Comparison of ENCODE assay signal across 8 cellular contexts in the genomic region with DNA sequence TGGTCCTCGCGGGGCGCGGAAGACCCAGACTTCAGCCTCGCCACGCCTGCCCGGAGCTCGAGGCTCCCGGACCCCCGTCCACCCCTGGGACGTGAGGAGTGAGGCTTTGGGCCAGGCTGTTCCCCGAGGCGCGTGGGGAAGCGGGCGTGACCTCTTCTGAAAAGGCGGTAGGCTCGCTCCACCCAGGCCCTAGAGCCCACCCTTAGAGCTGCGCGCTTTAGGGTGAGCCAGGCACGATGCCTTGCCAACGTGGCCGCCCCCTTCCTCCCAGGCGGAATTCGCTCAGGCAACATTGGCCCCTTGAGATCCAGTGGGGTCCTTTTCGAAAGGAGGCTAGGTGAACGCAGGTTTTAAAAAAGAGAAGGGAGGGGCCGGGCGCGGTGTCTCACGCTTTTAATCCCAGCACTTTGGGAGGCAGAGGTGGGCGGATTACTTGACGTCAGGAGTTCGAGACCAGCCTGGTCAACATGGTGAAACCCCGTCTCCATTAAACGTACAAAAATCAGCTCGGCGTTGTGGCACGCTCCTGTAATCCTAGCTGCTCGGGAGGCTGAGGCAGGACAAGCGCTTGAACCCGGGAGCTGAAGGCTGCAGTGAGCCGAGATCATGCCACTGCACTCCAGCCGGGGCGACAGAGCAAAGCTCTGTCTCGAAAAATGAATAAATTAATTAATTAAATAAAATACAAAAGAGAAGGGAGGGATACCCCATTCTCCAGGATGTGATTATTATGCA. TPM values are rescaled to one million over a fixed set of nuclear protein-coding genes. Genes with fewer than 3 reads are reported as not detected.
A peak's percentile ranks its signal among the peaks of the same experiment; 100 is the strongest.
DNase-seq lines count a peak whose midpoint lies in the region; ATAC-seq lines count a peak whose summit lies in the region.

No MANE protein-coding gene starts in this region.

- peak overlapping the region; percentile 57 for H3K4me3 ChIP-seq in right cardiac atrium (ENCODE audit: low read length)
- H3K4me3 ChIP-seq in skin epidermis, result peak overlapping the region; percentile 39 to 64 (median 58)

- H3K27me3 Mint-ChIP-seq in activated T-helper 2 cell treated with anti-CD3 and anti-CD28 coated beads, Interferon-gamma antibody, Interleukin-2, Interleukin-4, amounts not matched to agents 10 μg/mL and 5 μg/mL and 100 μg/mL, durations not matched to agents 14 hours and 24 hours and 36 hours (ENCODE audit: low read depth), result peaks cover 39% of the 10 kb centered on the region

- no peaks in the 10 kb centered on the region for H3K27me3 ChIP-seq in right cardiac atrium (ENCODE audit: control insufficient read depth, insufficient read depth)

- H3K9me3 Mint-ChIP-seq in activated T-helper 2 cell treated with anti-CD3 and anti-CD28 coated beads, Interferon-gamma antibody, Interleukin-2, Interleukin-4, amounts not matched to agents 10 μg/mL and 5 μg/mL and 100 μg/mL, durations not matched to agents 14 hours and 24 hours and 36 hours, result no peaks in the 10 kb centered on the region

- H3K27ac ChIP-seq in right cardiac atrium (ENCODE audit: low read length), result no peak overlapping the region
- peak overlapping the region; percentile 26 to 84 (median 65) for H3K27ac ChIP-seq in skin epidermis

- H3K4me1 Mint-ChIP-seq in activated T-helper 2 cell treated with anti-CD3 and anti-CD28 coated beads, Interferon-gamma antibody, Interleukin-2, Interleukin-4, amounts not matched to agents 10 μg/mL and 5 μg/mL and 100 μg/mL, durations not matched to agents 14 hours and 24 hours and 36 hours (ENCODE audit: low read depth), result peaks cover 29% of the 10 kb centered on the region

- ATAC-seq in right cardiac atrium (peak; percentile 53 to 61), GM18517 (IDR thresholded peaks at IDR 0.05; ENCODE audit: unreplicated experiment) (no peak)

- H3K36me3 Mint-ChIP-seq in activated T-helper 2 cell treated with anti-CD3 and anti-CD28 coated beads, Interferon-gamma antibody, Interleukin-2, Interleukin-4, amounts not matched to agents 10 μg/mL and 5 μg/mL and 100 μg/mL, durations not matched to agents 14 hours and 24 hours and 36 hours (ENCODE audit: low read depth), result peaks cover 4% of the 10 kb centered on the region

- intact Hi-C loops in activated T-helper 2 cell treated with anti-CD3 and anti-CD28 coated beads, Interferon-gamma antibody, Interleukin-2, Interleukin-4, amounts not matched to agents 10 μg/mL and 5 μg/mL and 100 μg/mL, durations not matched to agents 14 hours and 24 hours and 36 hours (cut with micrococcal nuclease), result loop anchor here (2.0 to 5.0 kb wide), 3 partner anchors 65 to 247 kb away; a partner anchor contains a TSS
- intact Hi-C loops in right cardiac atrium (cut with DNase I), result loop anchor here in 1 of 4 donors (10.0 kb wide), 1 partner anchor 323 kb away; no protein-coding TSS in a partner anchor

- no peaks in the 10 kb centered on the region for H3K9me3 ChIP-seq in right cardiac atrium (ENCODE audit: control insufficient read depth, low read length)

- H3K4me3 Mint-ChIP-seq in activated T-helper 2 cell treated with anti-CD3 and anti-CD28 coated beads, Interferon-gamma antibody, Interleukin-2, Interleukin-4, amounts not matched to agents 10 μg/mL and 5 μg/mL and 100 μg/mL, durations not matched to agents 14 hours and 24 hours and 36 hours (ENCODE audit: low read depth), result peak overlapping the region; percentile 64

- WGBS in right cardiac atrium, result 4% methylated on average over 46 of the region's 46 CpGs

- H3K4me1 ChIP-seq in right cardiac atrium (ENCODE audit: control insufficient read depth, insufficient read depth, low read length), result peaks cover 5% of the 10 kb centered on the region

- no peak overlapping the region for H3K27ac Mint-ChIP-seq in activated T-helper 2 cell treated with anti-CD3 and anti-CD28 coated beads, Interferon-gamma antibody, Interleukin-2, Interleukin-4, amounts not matched to agents 10 μg/mL and 5 μg/mL and 100 μg/mL, durations not matched to agents 14 hours and 24 hours and 36 hours

- peak; percentile 15 for DNase-seq in stimulated activated CD4-positive, alpha-beta T cell treated with anti-CD3 and anti-CD28 coated beads, Interleukin-15, amount 100 ng/mL, for 24 hours
- no peak for DNase-seq in stimulated activated CD4-positive, alpha-beta T cell treated with anti-CD3 and anti-CD28 coated beads, Interleukin-4, amount 100 ng/mL, for 4 hours
- DNase-seq in activated T-helper 2 cell treated with anti-CD3 and anti-CD28 coated beads, Interferon-gamma antibody, Interleukin-2, Interleukin-4, amounts not matched to agents 10 μg/mL and 5 μg/mL and 100 μg/mL, durations not matched to agents 14 hours and 24 hours and 36 hours (ENCODE audit: low spot score), result no peak
- DNase-seq in right cardiac atrium (peak; percentile 73 to 88 (median 86)), glomerular visceral epithelial cell (ENCODE audit: extremely low spot score) (no peak), mucosa of gallbladder (ENCODE audit: low spot score) (no peak)

RNA-seq across cellular contexts. Expression of a gene that starts 0.9 kb away (rescaled TPM):
- total RNA-seq in activated T-helper 2 cell treated with anti-CD3 and anti-CD28 coated beads, Interferon-gamma antibody, Interleukin-2, Interleukin-4, amounts not matched to agents 10 μg/mL and 5 μg/mL and 100 μg/mL, durations not matched to agents 14 hours and 24 hours and 36 hours, result 13.1 and 14.2 TPM in 2 replicates
- 1 to 10 TPM; 5.3 to 8.1 (median 6.3) TPM for total RNA-seq in right cardiac atrium
- polyA plus RNA-seq in right cardiac atrium, result 3.5 TPM
- 24.1 TPM for total RNA-seq in mucosa of gallbladder

RNA-seq across cellular contexts. Expression of a gene that starts 19.6 kb away (rescaled TPM):
- total RNA-seq in activated T-helper 2 cell treated with anti-CD3 and anti-CD28 coated beads, Interferon-gamma antibody, Interleukin-2, Interleukin-4, amounts not matched to agents 10 μg/mL and 5 μg/mL and 100 μg/mL, durations not matched to agents 14 hours and 24 hours and 36 hours, result 311 and 333 TPM in 2 replicates
- total RNA-seq in right cardiac atrium (100 to 1,000 TPM; 802 to 917 (median 853) TPM), mucosa of gallbladder (165 TPM)
- polyA plus RNA-seq in right cardiac atrium, result 2,062 TPM

RNA-seq across cellular contexts. Expression of a gene that starts 37.9 kb away (rescaled TPM):
- 0.89 and 0.99 TPM in 2 replicates for total RNA-seq in activated T-helper 2 cell treated with anti-CD3 and anti-CD28 coated beads, Interferon-gamma antibody, Interleukin-2, Interleukin-4, amounts not matched to agents 10 μg/mL and 5 μg/mL and 100 μg/mL, durations not matched to agents 14 hours and 24 hours and 36 hours
- total RNA-seq in right cardiac atrium (10 to 100 TPM in 1 of 4 donors, 1 to 10 TPM in 3; 4.5 to 10.2 (median 7.4) TPM), mucosa of gallbladder (57.2 TPM)
- polyA plus RNA-seq in right cardiac atrium, result 4.7 TPM

RNA-seq across cellular contexts. Expression of a gene that starts 50.8 kb away (rescaled TPM):
- total RNA-seq in activated T-helper 2 cell treated with anti-CD3 and anti-CD28 coated beads, Interferon-gamma antibody, Interleukin-2, Interleukin-4, amounts not matched to agents 10 μg/mL and 5 μg/mL and 100 μg/mL, durations not matched to agents 14 hours and 24 hours and 36 hours, result 82.1 and 95.2 TPM in 2 replicates
- total RNA-seq in right cardiac atrium (100 to 1,000 TPM; 108 to 128 (median 121) TPM), mucosa of gallbladder (80.4 TPM)
- polyA plus RNA-seq in right cardiac atrium, result 44.9 TPM

Comparison
In these comparisons a context has a peak if more than half of its experiments do, and no peak if none do; other contexts are left out.
1. DNase-seq: peak in stimulated activated CD4-positive, alpha-beta T cell treated with anti-CD3 and anti-CD28 coated beads, Interleukin-15, amount 100 ng/mL, for 24 hours (single experiment) and right cardiac atrium (3 of 3); none in stimulated activated CD4-positive, alpha-beta T cell treated with anti-CD3 and anti-CD28 coated beads, Interleukin-4, amount 100 ng/mL, for 4 hours (0 of 2), activated T-helper 2 cell treated with anti-CD3 and anti-CD28 coated beads, Interferon-gamma antibody, Interleukin-2, Interleukin-4, amounts not matched to agents 10 μg/mL and 5 μg/mL and 100 μg/mL, durations not matched to agents 14 hours and 24 hours and 36 hours (single experiment), glomerular visceral epithelial cell (single experiment) and mucosa of gallbladder (single experiment).